Comparison of ENCODE assay signal across 20 cellular contexts in genomic region chr6:530425-530824, GRCh38.
"Had no signal": no experiment of that assay in that cellular context is flagged by ENCODE, and none has a peak within 500 bp of the region (broad histone marks: within the 10 kb centered on the region; RNA-seq: fewer than 3 reads in every experiment).

No MANE protein-coding gene starts in this region.

- H3K9me3 Mint-ChIP-seq: endodermal cell; immature natural killer cell; memory B cell; mesothelial cell of epicardium; natural killer cell; neural progenitor cell; stimulated activated naive B cell treated with anti-CD40 and anti-IgM and Interleukin-4, amounts not matched to agents 10 μg/mL and 1 μg/mL and 100 μg/mL, for 72 hours; type B pancreatic cell had no signal

- H3K4me2 ChIP-seq: neural progenitor cell had no signal

- H3K4me1 ChIP-seq: foreskin keratinocyte, left lung, lower lobe of right lung, neural progenitor cell, parathyroid adenoma, prostate gland, right lobe of liver, suprapubic skin, thyroid gland had no signal

- H3K9ac ChIP-seq: neural progenitor cell, parathyroid adenoma had no signal

- H3K4me3 ChIP-seq: left lung, lower lobe of right lung, neural progenitor cell, prostate gland, right lobe of liver, suprapubic skin, thyroid gland had no signal

- H3K27ac ChIP-seq: foreskin keratinocyte, left lung, lower lobe of right lung, neural progenitor cell, parathyroid adenoma, prostate gland, right lobe of liver, suprapubic skin, thyroid gland had no signal

- H3K27me3 Mint-ChIP-seq: memory B cell; stimulated activated naive B cell treated with anti-CD40 and anti-IgM and Interleukin-4, amounts not matched to agents 10 μg/mL and 1 μg/mL and 100 μg/mL, for 72 hours; type B pancreatic cell had no signal

- H3K4me3 Mint-ChIP-seq: endodermal cell; immature natural killer cell; memory B cell; mesothelial cell of epicardium; natural killer cell; neural progenitor cell; stimulated activated naive B cell treated with anti-CD40 and anti-IgM and Interleukin-4, amounts not matched to agents 10 μg/mL and 1 μg/mL and 100 μg/mL, for 72 hours; type B pancreatic cell had no signal

- H3K27me3 ChIP-seq: foreskin keratinocyte, left lung, neural progenitor cell, right lobe of liver, suprapubic skin, thyroid gland had no signal

- H3K4me1 Mint-ChIP-seq: endodermal cell, immature natural killer cell, neural progenitor cell had no signal

- ATAC-seq: foreskin keratinocyte; left lung; lower lobe of right lung; natural killer cell; right lobe of liver; stimulated activated naive B cell treated with anti-CD40 and anti-IgM and Interleukin-4, amounts not matched to agents 10 μg/mL and 1 μg/mL and 100 μg/mL, for 72 hours had no signal

- H3K27ac Mint-ChIP-seq: endodermal cell; memory B cell; mesothelial cell of epicardium; natural killer cell; neural progenitor cell; stimulated activated naive B cell treated with anti-CD40 and anti-IgM and Interleukin-4, amounts not matched to agents 10 μg/mL and 1 μg/mL and 100 μg/mL, for 72 hours; type B pancreatic cell had no signal

- H3K9me3 ChIP-seq: left lung, lower lobe of right lung, prostate gland, right lobe of liver, suprapubic skin, thyroid gland had no signal

- H3K36me3 ChIP-seq: neural progenitor cell, prostate gland, right lobe of liver had no signal

- DNase-seq: endodermal cell; erythroblast; foreskin keratinocyte; immature natural killer cell; left lung; lower lobe of right lung; natural killer cell; occipital lobe; right lobe of liver; stimulated activated CD4-positive, alpha-beta T cell treated with anti-CD3 and anti-CD28 coated beads, Interleukin-4, amount 100 ng/mL, for 1 hour; stimulated activated CD8-positive, alpha-beta memory T cell treated with anti-CD3 and anti-CD28 coated beads, Interleukin-4, amount 100 ng/mL, for 48 hours; stimulated activated naive B cell treated with anti-CD40 and anti-IgM and Interleukin-4, amounts not matched to agents 10 μg/mL and 1 μg/mL and 100 μg/mL, for 72 hours; thyroid gland had no signal
